In the genomic region with DNA sequence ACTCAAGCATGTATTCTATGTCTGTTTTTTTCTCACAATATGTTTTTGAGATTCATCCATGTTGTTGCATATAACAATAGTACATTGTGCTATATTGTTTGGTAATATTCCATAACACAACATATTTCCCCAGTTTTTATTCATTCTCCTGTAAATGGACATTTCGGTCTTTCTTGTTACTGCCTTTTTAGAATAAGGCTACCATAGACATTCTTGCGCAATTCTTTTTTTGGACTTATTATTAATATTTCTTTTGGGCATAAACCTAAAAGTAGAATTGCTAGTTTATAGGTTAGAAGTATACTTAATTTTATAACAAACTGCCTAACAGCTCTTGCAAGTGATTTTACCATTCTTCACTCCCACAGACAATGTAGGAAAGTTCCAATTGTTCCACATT, we compare ENCODE assay signal across 2 cellular contexts.
TF ChIP-seq lines count a peak whose summit lies in the region.

No MANE protein-coding gene starts in this region.

TF ChIP-seq in HepG2, 621 proteins besides CTCF, POLR2A, EP300 and RAD21 (continued from another document):
- TF ChIP-seq ZNF790 (CRISPR knock-in tag; IDR thresholded peaks at IDR 0.05; ENCODE audit: borderline replicate concordance) (no peak), KAT8 (CRISPR knock-in tag; IDR thresholded peaks at IDR 0.05) (no peak)
TF ChIP-seq in HepG2: peak in this region for 1.

TF ChIP-seq in K562, 482 proteins besides CTCF, POLR2A, EP300 and RAD21 (continued from another document):
- TF ChIP-seq CEBPB (tag; IDR thresholded peaks at IDR 0.05), result peak; percentile 42; the same call in 1 of the 2 replicates
